Comparison of ENCODE assay signal across 1 cellular context in the genomic region with DNA sequence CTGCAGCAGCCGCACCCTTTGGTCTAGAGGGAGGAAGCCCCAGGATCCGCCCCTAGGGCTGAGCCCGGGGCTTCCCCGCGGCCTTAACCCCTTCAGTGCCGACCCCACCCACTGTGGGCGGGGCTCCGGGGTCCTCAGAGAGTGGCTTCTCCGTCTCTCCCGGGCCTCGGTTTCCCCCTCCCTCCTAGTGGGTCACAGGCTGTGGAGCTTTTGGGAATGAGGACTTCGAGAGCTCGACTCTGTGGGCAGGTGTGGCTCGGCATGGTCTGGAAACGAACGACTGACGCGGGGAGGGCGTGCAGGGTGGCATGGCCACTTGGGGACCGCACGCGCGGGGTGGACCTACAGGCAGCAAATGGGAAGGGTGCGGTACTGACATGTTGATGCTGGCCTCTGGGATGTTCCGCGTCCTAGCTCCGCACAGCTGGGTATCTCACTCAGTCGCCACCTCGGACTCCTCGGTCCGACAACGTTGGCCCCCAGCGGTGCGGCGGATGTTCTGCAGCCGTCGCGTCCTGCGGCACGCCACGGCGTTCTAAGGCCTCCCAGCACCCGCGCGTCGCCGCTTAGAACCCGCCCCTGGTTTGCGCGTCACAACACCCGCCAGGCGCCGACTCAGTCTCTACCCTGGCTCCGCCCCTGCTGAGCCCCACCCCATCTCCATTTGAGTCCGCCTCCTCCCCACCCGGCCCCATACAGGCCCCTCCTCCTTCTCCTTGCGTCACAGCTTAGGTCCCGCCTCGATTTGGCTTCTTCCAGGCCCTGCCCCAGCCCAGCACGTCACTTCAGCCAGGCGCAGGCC.
A peak's percentile ranks its signal among the peaks of the same experiment; 100 is the strongest.
TF ChIP-seq lines count a peak whose summit lies in the region.

A gene with protein sequence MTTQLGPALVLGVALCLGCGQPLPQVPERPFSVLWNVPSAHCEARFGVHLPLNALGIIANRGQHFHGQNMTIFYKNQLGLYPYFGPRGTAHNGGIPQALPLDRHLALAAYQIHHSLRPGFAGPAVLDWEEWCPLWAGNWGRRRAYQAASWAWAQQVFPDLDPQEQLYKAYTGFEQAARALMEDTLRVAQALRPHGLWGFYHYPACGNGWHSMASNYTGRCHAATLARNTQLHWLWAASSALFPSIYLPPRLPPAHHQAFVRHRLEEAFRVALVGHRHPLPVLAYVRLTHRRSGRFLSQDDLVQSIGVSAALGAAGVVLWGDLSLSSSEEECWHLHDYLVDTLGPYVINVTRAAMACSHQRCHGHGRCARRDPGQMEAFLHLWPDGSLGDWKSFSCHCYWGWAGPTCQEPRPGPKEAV (minus strand): TSS at position 570 of the 802 bp plus-strand sequence. CDS start 3,803 bp downstream, outside the sequence.
A gene with protein sequence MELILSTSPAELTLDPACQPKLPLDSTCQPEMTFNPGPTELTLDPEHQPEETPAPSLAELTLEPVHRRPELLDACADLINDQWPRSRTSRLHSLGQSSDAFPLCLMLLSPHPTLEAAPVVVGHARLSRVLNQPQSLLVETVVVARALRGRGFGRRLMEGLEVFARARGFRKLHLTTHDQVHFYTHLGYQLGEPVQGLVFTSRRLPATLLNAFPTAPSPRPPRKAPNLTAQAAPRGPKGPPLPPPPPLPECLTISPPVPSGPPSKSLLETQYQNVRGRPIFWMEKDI (minus strand): TSS at position 570 of the 802 bp plus-strand sequence. CDS start 1,942 bp downstream, outside the sequence.

TF ChIP-seq in GM12878, 131 proteins besides CTCF, POLR2A, EP300 and RAD21 (continues in another document):
- TF ChIP-seq, protein P1, sequence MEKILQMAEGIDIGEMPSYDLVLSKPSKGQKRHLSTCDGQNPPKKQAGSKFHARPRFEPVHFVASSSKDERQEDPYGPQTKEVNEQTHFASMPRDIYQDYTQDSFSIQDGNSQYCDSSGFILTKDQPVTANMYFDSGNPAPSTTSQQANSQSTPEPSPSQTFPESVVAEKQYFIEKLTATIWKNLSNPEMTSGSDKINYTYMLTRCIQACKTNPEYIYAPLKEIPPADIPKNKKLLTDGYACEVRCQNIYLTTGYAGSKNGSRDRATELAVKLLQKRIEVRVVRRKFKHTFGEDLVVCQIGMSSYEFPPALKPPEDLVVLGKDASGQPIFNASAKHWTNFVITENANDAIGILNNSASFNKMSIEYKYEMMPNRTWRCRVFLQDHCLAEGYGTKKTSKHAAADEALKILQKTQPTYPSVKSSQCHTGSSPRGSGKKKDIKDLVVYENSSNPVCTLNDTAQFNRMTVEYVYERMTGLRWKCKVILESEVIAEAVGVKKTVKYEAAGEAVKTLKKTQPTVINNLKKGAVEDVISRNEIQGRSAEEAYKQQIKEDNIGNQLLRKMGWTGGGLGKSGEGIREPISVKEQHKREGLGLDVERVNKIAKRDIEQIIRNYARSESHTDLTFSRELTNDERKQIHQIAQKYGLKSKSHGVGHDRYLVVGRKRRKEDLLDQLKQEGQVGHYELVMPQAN (conservative IDR thresholded peaks at IDR 0.05): peak; percentile 93
- TF ChIP-seq, protein P2, sequence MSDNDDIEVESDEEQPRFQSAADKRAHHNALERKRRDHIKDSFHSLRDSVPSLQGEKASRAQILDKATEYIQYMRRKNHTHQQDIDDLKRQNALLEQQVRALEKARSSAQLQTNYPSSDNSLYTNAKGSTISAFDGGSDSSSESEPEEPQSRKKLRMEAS (IDR thresholded peaks at IDR 0.05; ENCODE audit: low read depth, low read length): peak; percentile 82
- TF ChIP-seq SMARCA5 (IDR thresholded peaks at IDR 0.05) (peak; percentile 94), SMAD5 (IDR thresholded peaks at IDR 0.05; ENCODE audit: low read depth) (peak; percentile 27; the same call in 1 of the 2 replicates), CHD2 (IDR thresholded peaks at IDR 0.05; ENCODE audit: borderline replicate concordance, low read depth, low read length) (no peak), POLR2AphosphoS2 (IDR thresholded peaks at IDR 0.05; ENCODE audit: low read depth, low read length) (peak; percentile 81; the same call in 1 of the 2 replicates), DPF2 (IDR thresholded peaks at IDR 0.05) (peak; percentile 87), SPI1 (IDR thresholded peaks at IDR 0.05; ENCODE audit: borderline replicate concordance, insufficient read depth, low read depth, low read length) (peak; percentile 43; the same call in 1 of the 2 replicates), BACH1 (IDR thresholded peaks at IDR 0.05; ENCODE audit: borderline replicate concordance) (peak; percentile 83), CHD4 (IDR thresholded peaks at IDR 0.05) (no peak), LARP7 (IDR thresholded peaks at IDR 0.05) (peak; percentile 97), SRF (IDR thresholded peaks at IDR 0.05; ENCODE audit: low read depth in 2 of 2, low read length in 2 of 2) (0 out of 4 replicates have a peak, but pooled peaks have one; percentile 16 to 20), KDM1A (IDR thresholded peaks at IDR 0.05; ENCODE audit: borderline replicate concordance) (no peak), CBFB (IDR thresholded peaks at IDR 0.05; ENCODE audit: low read depth) (peak; percentile 34; the same call in 1 of the 2 replicates), YY1 (IDR thresholded peaks at IDR 0.05; ENCODE audit: low read depth, low read length) (0 out of 2 replicates have a peak, but pooled peaks have one; percentile 12), CREM (IDR thresholded peaks at IDR 0.05; ENCODE audit: low read depth) (peak; percentile 73; the same call in 1 of the 2 replicates), TCF7 (IDR thresholded peaks at IDR 0.05; ENCODE audit: borderline replicate concordance) (no peak), BCL11A (IDR thresholded peaks at IDR 0.05; ENCODE audit: low read depth, low read length) (no peak), HDGF (IDR thresholded peaks at IDR 0.05) (peak; percentile 100), ZNF24 (IDR thresholded peaks at IDR 0.05) (peak; percentile 71; the same call in 1 of the 2 replicates), NR2F1 (conservative IDR thresholded peaks at IDR 0.05) (peak; percentile 51; the same call in 1 of the 2 replicates), IKZF1 (conservative IDR thresholded peaks at IDR 0.05) (peak; percentile 81), IKZF2 (IDR thresholded peaks at IDR 0.05) (peak; percentile 27 to 55; a peak in 2 of 4 replicates), JUNB (IDR thresholded peaks at IDR 0.05) (no peak), CREB1 (IDR thresholded peaks at IDR 0.05; ENCODE audit: low read depth) (peak; percentile 85), ZNF207 (IDR thresholded peaks at IDR 0.05; ENCODE audit: borderline replicate concordance) (peak; percentile 94; the same call in 1 of the 2 replicates), PML (IDR thresholded peaks at IDR 0.05; ENCODE audit: low read length) (peak; percentile 59; the same call in 1 of the 2 replicates), KLF5 (IDR thresholded peaks at IDR 0.05; ENCODE audit: partially characterized antibody) (peak; percentile 50), TAF1 (IDR thresholded peaks at IDR 0.05; ENCODE audit: borderline replicate concordance, low read depth, low read length) (0 out of 2 replicates have a peak, but pooled peaks have one; percentile 44), NBN (IDR thresholded peaks at IDR 0.05) (peak; percentile 93), HCFC1 (IDR thresholded peaks at IDR 0.05; ENCODE audit: low read length) (peak; percentile 40; the same call in 1 of the 2 replicates)
- TF ChIP-seq, protein P3, sequence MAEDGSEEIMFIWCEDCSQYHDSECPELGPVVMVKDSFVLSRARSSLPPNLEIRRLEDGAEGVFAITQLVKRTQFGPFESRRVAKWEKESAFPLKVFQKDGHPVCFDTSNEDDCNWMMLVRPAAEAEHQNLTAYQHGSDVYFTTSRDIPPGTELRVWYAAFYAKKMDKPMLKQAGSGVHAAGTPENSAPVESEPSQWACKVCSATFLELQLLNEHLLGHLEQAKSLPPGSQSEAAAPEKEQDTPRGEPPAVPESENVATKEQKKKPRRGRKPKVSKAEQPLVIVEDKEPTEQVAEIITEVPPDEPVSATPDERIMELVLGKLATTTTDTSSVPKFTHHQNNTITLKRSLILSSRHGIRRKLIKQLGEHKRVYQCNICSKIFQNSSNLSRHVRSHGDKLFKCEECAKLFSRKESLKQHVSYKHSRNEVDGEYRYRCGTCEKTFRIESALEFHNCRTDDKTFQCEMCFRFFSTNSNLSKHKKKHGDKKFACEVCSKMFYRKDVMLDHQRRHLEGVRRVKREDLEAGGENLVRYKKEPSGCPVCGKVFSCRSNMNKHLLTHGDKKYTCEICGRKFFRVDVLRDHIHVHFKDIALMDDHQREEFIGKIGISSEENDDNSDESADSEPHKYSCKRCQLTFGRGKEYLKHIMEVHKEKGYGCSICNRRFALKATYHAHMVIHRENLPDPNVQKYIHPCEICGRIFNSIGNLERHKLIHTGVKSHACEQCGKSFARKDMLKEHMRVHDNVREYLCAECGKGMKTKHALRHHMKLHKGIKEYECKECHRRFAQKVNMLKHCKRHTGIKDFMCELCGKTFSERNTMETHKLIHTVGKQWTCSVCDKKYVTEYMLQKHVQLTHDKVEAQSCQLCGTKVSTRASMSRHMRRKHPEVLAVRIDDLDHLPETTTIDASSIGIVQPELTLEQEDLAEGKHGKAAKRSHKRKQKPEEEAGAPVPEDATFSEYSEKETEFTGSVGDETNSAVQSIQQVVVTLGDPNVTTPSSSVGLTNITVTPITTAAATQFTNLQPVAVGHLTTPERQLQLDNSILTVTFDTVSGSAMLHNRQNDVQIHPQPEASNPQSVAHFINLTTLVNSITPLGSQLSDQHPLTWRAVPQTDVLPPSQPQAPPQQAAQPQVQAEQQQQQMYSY (CRISPR knock-in tag; IDR thresholded peaks at IDR 0.05): no peak
- TF ChIP-seq, protein P4, sequence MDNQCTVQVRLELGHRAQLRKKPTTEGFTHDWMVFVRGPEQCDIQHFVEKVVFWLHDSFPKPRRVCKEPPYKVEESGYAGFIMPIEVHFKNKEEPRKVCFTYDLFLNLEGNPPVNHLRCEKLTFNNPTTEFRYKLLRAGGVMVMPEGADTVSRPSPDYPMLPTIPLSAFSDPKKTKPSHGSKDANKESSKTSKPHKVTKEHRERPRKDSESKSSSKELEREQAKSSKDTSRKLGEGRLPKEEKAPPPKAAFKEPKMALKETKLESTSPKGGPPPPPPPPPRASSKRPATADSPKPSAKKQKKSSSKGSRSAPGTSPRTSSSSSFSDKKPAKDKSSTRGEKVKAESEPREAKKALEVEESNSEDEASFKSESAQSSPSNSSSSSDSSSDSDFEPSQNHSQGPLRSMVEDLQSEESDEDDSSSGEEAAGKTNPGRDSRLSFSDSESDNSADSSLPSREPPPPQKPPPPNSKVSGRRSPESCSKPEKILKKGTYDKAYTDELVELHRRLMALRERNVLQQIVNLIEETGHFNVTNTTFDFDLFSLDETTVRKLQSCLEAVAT (IDR thresholded peaks at IDR 0.05): peak; percentile 76
- TF ChIP-seq, protein P5, sequence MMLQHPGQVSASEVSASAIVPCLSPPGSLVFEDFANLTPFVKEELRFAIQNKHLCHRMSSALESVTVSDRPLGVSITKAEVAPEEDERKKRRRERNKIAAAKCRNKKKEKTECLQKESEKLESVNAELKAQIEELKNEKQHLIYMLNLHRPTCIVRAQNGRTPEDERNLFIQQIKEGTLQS (IDR thresholded peaks at IDR 0.05; ENCODE audit: borderline replicate concordance, extremely low read depth, low read depth, low read length): no peak
- TF ChIP-seq, protein P6, sequence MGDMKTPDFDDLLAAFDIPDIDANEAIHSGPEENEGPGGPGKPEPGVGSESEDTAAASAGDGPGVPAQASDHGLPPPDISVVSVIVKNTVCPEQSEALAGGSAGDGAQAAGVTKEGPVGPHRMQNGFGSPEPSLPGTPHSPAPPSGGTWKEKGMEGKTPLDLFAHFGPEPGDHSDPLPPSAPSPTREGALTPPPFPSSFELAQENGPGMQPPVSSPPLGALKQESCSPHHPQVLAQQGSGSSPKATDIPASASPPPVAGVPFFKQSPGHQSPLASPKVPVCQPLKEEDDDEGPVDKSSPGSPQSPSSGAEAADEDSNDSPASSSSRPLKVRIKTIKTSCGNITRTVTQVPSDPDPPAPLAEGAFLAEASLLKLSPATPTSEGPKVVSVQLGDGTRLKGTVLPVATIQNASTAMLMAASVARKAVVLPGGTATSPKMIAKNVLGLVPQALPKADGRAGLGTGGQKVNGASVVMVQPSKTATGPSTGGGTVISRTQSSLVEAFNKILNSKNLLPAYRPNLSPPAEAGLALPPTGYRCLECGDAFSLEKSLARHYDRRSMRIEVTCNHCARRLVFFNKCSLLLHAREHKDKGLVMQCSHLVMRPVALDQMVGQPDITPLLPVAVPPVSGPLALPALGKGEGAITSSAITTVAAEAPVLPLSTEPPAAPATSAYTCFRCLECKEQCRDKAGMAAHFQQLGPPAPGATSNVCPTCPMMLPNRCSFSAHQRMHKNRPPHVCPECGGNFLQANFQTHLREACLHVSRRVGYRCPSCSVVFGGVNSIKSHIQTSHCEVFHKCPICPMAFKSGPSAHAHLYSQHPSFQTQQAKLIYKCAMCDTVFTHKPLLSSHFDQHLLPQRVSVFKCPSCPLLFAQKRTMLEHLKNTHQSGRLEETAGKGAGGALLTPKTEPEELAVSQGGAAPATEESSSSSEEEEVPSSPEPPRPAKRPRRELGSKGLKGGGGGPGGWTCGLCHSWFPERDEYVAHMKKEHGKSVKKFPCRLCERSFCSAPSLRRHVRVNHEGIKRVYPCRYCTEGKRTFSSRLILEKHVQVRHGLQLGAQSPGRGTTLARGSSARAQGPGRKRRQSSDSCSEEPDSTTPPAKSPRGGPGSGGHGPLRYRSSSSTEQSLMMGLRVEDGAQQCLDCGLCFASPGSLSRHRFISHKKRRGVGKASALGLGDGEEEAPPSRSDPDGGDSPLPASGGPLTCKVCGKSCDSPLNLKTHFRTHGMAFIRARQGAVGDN (IDR thresholded peaks at IDR 0.05): peak; percentile 77
